In genomic region chr18:70339915-70340314, GRCh38 we compare ENCODE assay signal across 13 cellular contexts.
"Had no signal": no experiment of that assay in that cellular context is flagged by ENCODE, and none has a peak within 500 bp of the region (broad histone marks: within the 10 kb centered on the region; RNA-seq: fewer than 3 reads in every experiment).

No MANE protein-coding gene starts in this region.

- H3K4me3 ChIP-seq: heart left ventricle, sigmoid colon, testis, tibial nerve had no signal

- FAIRE-seq: islet of Langerhans had no signal

- H3K4me1 ChIP-seq: testis, tibial nerve had no signal

- H3K27ac ChIP-seq: sigmoid colon, testis, tibial nerve had no signal

- H3K9me3 ChIP-seq: sigmoid colon, testis had no signal

- H3K27me3 ChIP-seq: heart left ventricle, sigmoid colon, testis, tibial nerve had no signal

- ATAC-seq: effector memory CD8-positive, alpha-beta T cell; heart left ventricle; natural killer cell had no signal

- DNase-seq: cerebellar nuclear complex; effector memory CD8-positive, alpha-beta T cell; foreskin melanocyte; heart left ventricle; hypothalamus; kidney glomerular epithelial cell; natural killer cell; posterior cingulate gyrus; sigmoid colon; stimulated activated CD4-positive, alpha-beta T cell treated with anti-CD3 and anti-CD28 coated beads, Interleukin-4, amount 100 ng/mL, for 1 hour; testis had no signal
